ENCODE assay signal across 13 cellular contexts in genomic region chr20:48776306-48776705, GRCh38. TPM values are rescaled to one million over a fixed set of nuclear protein-coding genes. Genes with fewer than 3 reads are reported as not detected.
A peak's percentile ranks its signal among the peaks of the same experiment; 100 is the strongest.
DNase-seq lines count a peak whose midpoint lies in the region; ATAC-seq and TF ChIP-seq lines count a peak whose summit lies in the region.
"Had no signal": no experiment of that assay in that cellular context is flagged by ENCODE, and none has a peak within 500 bp of the region (broad histone marks: within the 10 kb centered on the region; RNA-seq: fewer than 3 reads in every experiment).

No MANE protein-coding gene starts in this region.

- no peak for ATAC-seq in T-cell (replicated peaks in 1 of 4)
- ATAC-seq: gastroesophageal sphincter had no signal

- DNase-seq in NCI-H1417 (lab: John Stamatoyannopoulos, UW) (peak in 2 of 3 experiments; percentile 23 to 58), NCI-H1417 treated with DMSO at 0.1 percent for 48 hours (lab: John Stamatoyannopoulos, UW) (no peak), RPMI7951 (ENCODE audit: low read depth) (peak; percentile 86), fibroblast of mammary gland (ENCODE audit: low read depth) (peak; percentile 51), SW480 (ENCODE audit: low spot score) (no peak), DMS79 treated with DMSO at 0.1 percent for 48 hours (lab: John Stamatoyannopoulos, UW) (no peak), T-cell (no peak)
- DNase-seq: activated naive CD8-positive, alpha-beta T cell treated with anti-CD3 and anti-CD28 coated beads, Interleukin-2, amount 10 ng/mL, durations not matched to agents 7 days and 5 days had no signal

- H3K4me3 ChIP-seq in fibroblast of mammary gland (ENCODE audit: control insufficient read depth, low read depth, low read length): no peak overlapping the region
- H3K4me3 ChIP-seq in skin epidermis: no peak overlapping the region
- H3K4me3 ChIP-seq: gastroesophageal sphincter, thoracic aorta had no signal

- POLR2A ChIA-PET in T-cell (lab: Charles Lee): no interaction called here

- peaks cover 31% of the 10 kb centered on the region for H3K36me3 Mint-ChIP-seq in T-cell

- H3K4me1 Mint-ChIP-seq in T-cell: peaks cover 52 to 88% (median 63%) of the 10 kb centered on the region in 3 donors

- peak overlapping the region in 1 of 2 donors; percentile 66 for H3K27ac Mint-ChIP-seq in T-cell
- H3K27ac Mint-ChIP-seq: activated naive CD8-positive, alpha-beta T cell treated with anti-CD3 and anti-CD28 coated beads, Interleukin-2, amount 10 ng/mL, durations not matched to agents 7 days and 5 days had no signal

- TF ChIP-seq CTCF in fibroblast of mammary gland (conservative IDR thresholded peaks at IDR 0.05; ENCODE audit: control insufficient read depth, insufficient read depth, low read depth, low read length): no peak

- H3K27ac ChIP-seq in skin epidermis: peak overlapping the region in 16 of 21 experiments; percentile 2 to 72 (median 42)
- H3K27ac ChIP-seq: 22Rv1, thoracic aorta, VCaP had no signal

- no peak overlapping the region for H3K4me3 Mint-ChIP-seq in T-cell
- H3K4me3 Mint-ChIP-seq: activated naive CD8-positive, alpha-beta T cell treated with anti-CD3 and anti-CD28 coated beads, Interleukin-2, amount 10 ng/mL, durations not matched to agents 7 days and 5 days had no signal

- H3K27me3 Mint-ChIP-seq in T-cell: no peaks in the 10 kb centered on the region
- H3K27me3 Mint-ChIP-seq: activated naive CD8-positive, alpha-beta T cell treated with anti-CD3 and anti-CD28 coated beads, Interleukin-2, amount 10 ng/mL, durations not matched to agents 7 days and 5 days had no signal

- peaks cover 0 to 5% (median 0%) of the 10 kb centered on the region in 3 donors for H3K9me3 Mint-ChIP-seq in T-cell

- CTCF ChIA-PET in T-cell (lab: Charles Lee): interaction anchor here in 1 of 2 donors (0.6 kb wide), 1 partner anchor 50 kb away, joined by 4 read pairs; no protein-coding TSS in a partner anchor

RNA-seq across cellular contexts. Expression of gene PREX1, which starts 51.5 kb away (rescaled TPM):
- 1.2 and 1.3 TPM in 2 replicates for total RNA-seq in RPMI7951 (2014; rRNA removed; shearing (Covaris generic))
- total RNA-seq in T-cell: 100 to 1,000 TPM in 4 of 5 donors, 10 to 100 TPM in 1; 99.2 to 181 (median 137) TPM

Comparison
In these comparisons a context has a peak if more than half of its experiments do, and no peak if none do; other contexts are left out.
1. DNase-seq: peak in NCI-H1417 (2 of 3), RPMI7951 (single experiment) and fibroblast of mammary gland (single experiment); none in NCI-H1417 treated with DMSO at 0.1 percent for 48 hours (single experiment), SW480 (single experiment), DMS79 treated with DMSO at 0.1 percent for 48 hours (single experiment) and T-cell (0 of 34).
2. RNA of gene PREX1, which starts 51.5 kb away (total RNA-seq): 99.2 to 181 TPM in T-cell; 1.2 to 1.3 TPM in RPMI7951; every median in the first group is over 10 times any median in the second.